Comparison of ENCODE assay signal across 8 cellular contexts in genomic region chrX:49878834-49879655, GRCh38. TPM values are rescaled to one million over a fixed set of nuclear protein-coding genes. Genes with fewer than 3 reads are reported as not detected.
A peak's percentile ranks its signal among the peaks of the same experiment; 100 is the strongest.
DNase-seq lines count a peak whose midpoint lies in the region; ATAC-seq, FAIRE-seq and TF ChIP-seq lines count a peak whose summit lies in the region.

USP27X (plus strand) TSS chrX:49879484; CDS start chrX:49880308, 824 bp downstream.

- H4K8ac ChIP-seq in H9 (replicated peaks; ENCODE audit: insufficient read length, low read depth, low read length): no peak within 1 kb of the TSS

- H3K9me3 Mint-ChIP-seq in H9: peaks cover 51 to 68% of the 10 kb centered on the region in 2 experiments

- peaks cover 7 to 10% of the 10 kb centered on the region in 2 experiments for H3K4me1 Mint-ChIP-seq in H9

- DNase-seq in H9: peak; percentile 72
- peak; percentile 73 to 76 for DNase-seq in SJCRH30
- DNase-seq in activated naive CD4-positive, alpha-beta T cell treated with Interleukin-2 at 50 U/mL for 16 hours: peak; percentile 76
- peak; percentile 27 for DNase-seq in non-pigmented ciliary epithelial cell (ENCODE audit: low read depth)
- DNase-seq in superior temporal gyrus (ENCODE audit: extremely low spot score): peak; percentile 76

- H2AFZ ChIP-seq in H9 (ENCODE audit: low read length) (no peak within 1 kb of the TSS), Loucy (ENCODE audit: low read length) (peak within 1 kb of the TSS; percentile 94)

- no peak within 1 kb of the TSS for H3K4ac ChIP-seq in H9 (ENCODE audit: low read depth, low read length)

- no peaks in the 10 kb centered on the region; the same call in 1 of the 2 replicates for H3K27me3 ChIP-seq in H9 (ENCODE audit: insufficient read depth, low read length)
- H3K27me3 ChIP-seq in Loucy (ENCODE audit: insufficient read depth, low read length, poor library complexity, severe bottlenecking): no peaks in the 10 kb centered on the region
- no peaks in the 10 kb centered on the region for H3K27me3 ChIP-seq in SJCRH30
- H3K27me3 ChIP-seq in gastroesophageal sphincter: no peaks in the 10 kb centered on the region

- H3K79me2 ChIP-seq in H9 (ENCODE audit: insufficient read depth, low read length) (no peaks in the 10 kb centered on the region), Loucy (ENCODE audit: insufficient read depth, low read length) (0 out of 2 replicates have a peak, but pooled peaks cover 4% of the 10 kb centered on the region)

- H3K23me2 ChIP-seq in H9 (ENCODE audit: insufficient read length, low read depth, low read length, poor library complexity, severe bottlenecking): peaks cover 6% of the 10 kb centered on the region

- no peak within 1 kb of the TSS; the same call in 1 of the 2 replicates for H2BK15ac ChIP-seq in H9 (ENCODE audit: low read depth, low read length)

- H3K23ac ChIP-seq in H9 (ENCODE audit: insufficient read length, low read depth, low read length): no peak within 1 kb of the TSS

- no peak within 1 kb of the TSS for H2BK120ac ChIP-seq in H9 (ENCODE audit: low read depth, low read length, poor library complexity, severe bottlenecking)

- peaks cover 18% of the 10 kb centered on the region for H3K27me3 Mint-ChIP-seq in H9 (ENCODE audit: low read depth)

- H3K4me3 ChIP-seq in Loucy (ENCODE audit: low read length, poor library complexity, severe bottlenecking): peak within 1 kb of the TSS; percentile 76
- peak within 1 kb of the TSS; percentile 67 for H3K4me3 ChIP-seq in SJCRH30
- H3K4me3 ChIP-seq in gastroesophageal sphincter: peak within 1 kb of the TSS; percentile 66 to 69

- H3K9me3 ChIP-seq in H9 (ENCODE audit: control insufficient read depth, low read depth, low read length) (peaks cover 19% of the 10 kb centered on the region), Loucy (ENCODE audit: insufficient read depth, low read depth, low read length) (no peaks in the 10 kb centered on the region), SJCRH30 (replicated peaks) (no peaks in the 10 kb centered on the region), gastroesophageal sphincter (no peaks in the 10 kb centered on the region)

- no CpG with 5 or more reads among the region's 60 CpGs for WGBS in H9 (ENCODE audit: extremely low coverage, insufficient read length, low lambda C conversion rate)
- 0 to 33% methylated on average over 5 to 23 of the region's 60 CpGs for WGBS in gastroesophageal sphincter (ENCODE audit: low coverage in 1 of 2), 2 donors

- peaks cover 11 to 20% (median 15%) of the 10 kb centered on the region in 3 experiments for H3K36me3 Mint-ChIP-seq in H9 (ENCODE audit: insufficient read depth in 1 of 3, low read depth in 3 of 3)

- H4K20me1 ChIP-seq in H9 (ENCODE audit: control insufficient read depth, insufficient read depth, insufficient read length) (no peaks in the 10 kb centered on the region), Loucy (ENCODE audit: insufficient read depth, low read length, poor library complexity, severe bottlenecking) (no peaks in the 10 kb centered on the region)

- no peaks in the 10 kb centered on the region for H3F3A ChIP-seq in Loucy (ENCODE audit: low read depth)

- H2BK20ac ChIP-seq in H9 (ENCODE audit: low read depth, low read length, poor library complexity, severe bottlenecking): no peak within 1 kb of the TSS

- no peaks in the 10 kb centered on the region for H3K9me2 ChIP-seq in Loucy (replicated peaks; ENCODE audit: low read depth, low read length)

- H3K27ac Mint-ChIP-seq in H9: peak within 1 kb of the TSS in 2 of 3 experiments; percentile 27 to 57; a peak in 2 of 7 replicates

- no peak within 1 kb of the TSS for H2BK12ac ChIP-seq in H9 (ENCODE audit: insufficient read length, low read depth, low read length)

- peak; percentile 87 for ATAC-seq in gastroesophageal sphincter

- H3K18ac ChIP-seq in H9 (ENCODE audit: insufficient read length, low read depth, low read length): peak within 1 kb of the TSS; percentile 56

- peak within 1 kb of the TSS; percentile 84 for H3K4me2 ChIP-seq in H9 (ENCODE audit: insufficient read depth, insufficient read length, low read length)
- H3K4me2 ChIP-seq in Loucy (ENCODE audit: low read depth, low read length, poor library complexity, severe bottlenecking): peak within 1 kb of the TSS; percentile 88

- FAIRE-seq in G401.6 (lab: Jason Lieb, UNC): peak; percentile 86

- no peak within 1 kb of the TSS for H4K5ac ChIP-seq in H9 (ENCODE audit: insufficient read length, low read depth, low read length)

- H4K91ac ChIP-seq in H9 (ENCODE audit: insufficient read length, low read depth, low read length): no peak within 1 kb of the TSS

- H2BK5ac ChIP-seq in H9 (ENCODE audit: insufficient read length, low read length): no peak within 1 kb of the TSS

- 0 out of 2 replicates have a peak, but pooled peaks cover 3% of the 10 kb centered on the region for H3K4me1 ChIP-seq in H9 (ENCODE audit: insufficient read depth, low read length)
- peaks cover 6% of the 10 kb centered on the region for H3K4me1 ChIP-seq in Loucy (ENCODE audit: insufficient read depth, low read length, poor library complexity, severe bottlenecking)
- no peaks in the 10 kb centered on the region for H3K4me1 ChIP-seq in SJCRH30
- peaks cover 0 to 44% (median 0%) of the 10 kb centered on the region in 3 donors for H3K4me1 ChIP-seq in gastroesophageal sphincter

- H3K56ac ChIP-seq in H9 (ENCODE audit: insufficient read length, low read depth, low read length): no peak within 1 kb of the TSS

- TF ChIP-seq POLR2A in gastroesophageal sphincter (IDR thresholded peaks at IDR 0.05): peak in 1 of 2 donors; percentile 34

- no peaks in the 10 kb centered on the region for H3K79me1 ChIP-seq in H9 (ENCODE audit: insufficient read depth, low read depth, low read length, poor library complexity, severe bottlenecking)

- H3T11ph ChIP-seq in H9 (ENCODE audit: low read length): no peak within 1 kb of the TSS

- peak within 1 kb of the TSS; percentile 72 to 85 for H3K4me3 Mint-ChIP-seq in H9

- H3K36me3 ChIP-seq in Loucy (ENCODE audit: insufficient read depth, low read length) (no peaks in the 10 kb centered on the region), SJCRH30 (no peaks in the 10 kb centered on the region), gastroesophageal sphincter (no peaks in the 10 kb centered on the region)

- H3K9ac ChIP-seq in H9 (ENCODE audit: extremely low read depth, insufficient read length, low read length) (peak within 1 kb of the TSS; percentile 21), Loucy (ENCODE audit: low read depth, low read length, poor library complexity, severe bottlenecking) (peak within 1 kb of the TSS; percentile 58)

- no peak for TF ChIP-seq EP300 in gastroesophageal sphincter (IDR thresholded peaks at IDR 0.05)

- TF ChIP-seq CTCF in H9 (conservative IDR thresholded peaks at IDR 0.05): peak; percentile 71
- peak; percentile 50 for TF ChIP-seq CTCF in Loucy (conservative IDR thresholded peaks at IDR 0.05; ENCODE audit: low read length)
- TF ChIP-seq CTCF in gastroesophageal sphincter (IDR thresholded peaks at IDR 0.05): peak; percentile 37 to 59 (median 56)

- no peak within 1 kb of the TSS for H2AK5ac ChIP-seq in H9 (ENCODE audit: insufficient read length, low read length)

- H3K14ac ChIP-seq in H9 (ENCODE audit: insufficient read depth, low read length): no peak within 1 kb of the TSS; the same call in 1 of the 2 replicates

- no peak within 1 kb of the TSS for H3K27ac ChIP-seq in H9 (ENCODE audit: insufficient read length, low read depth, low read length)
- H3K27ac ChIP-seq in SJCRH30: peak within 1 kb of the TSS; percentile 23
- H3K27ac ChIP-seq in gastroesophageal sphincter: peak within 1 kb of the TSS; percentile 70 to 88 (median 86)

RNA-seq across cellular contexts. Expression of gene USP27X, which starts in this region (rescaled TPM):
- total RNA-seq in H9 (2021) (5.7 and 6.3 TPM in 2 replicates), gastroesophageal sphincter (1 to 10 TPM; 3.1 to 5.0 (median 4.6) TPM)
- 2.5 and 2.9 TPM in 2 replicates for total RNA-seq in SJCRH30 (2014; rRNA removed; shearing (Covaris generic))
